In genomic region chr4:113761682-113762060, GRCh38 we compare ENCODE assay signal across 8 cellular contexts. TPM values are rescaled to one million over a fixed set of nuclear protein-coding genes. Genes with fewer than 3 reads are reported as not detected.
A peak's percentile ranks its signal among the peaks of the same experiment; 100 is the strongest.
DNase-seq lines count a peak whose midpoint lies in the region; ATAC-seq, FAIRE-seq and TF ChIP-seq lines count a peak whose summit lies in the region.

CAMK2D (minus strand) TSS chr4:113761738; CDS start chr4:113761068, 670 bp downstream.

- CTCF ChIA-PET in BJ (lab: Yijun Ruan, JAX): interaction anchor here (1.0 kb wide), 2 partner anchors 191 to 367 kb away, joined by 3 read pairs; no protein-coding TSS in a partner anchor
- CTCF ChIA-PET in activated CD4-positive, alpha-beta memory T cell treated with anti-CD3 and anti-CD28 coated beads for 36 hours (lab: Charles Lee): interaction anchor here (1.0 kb wide), 1 partner anchor 214 kb away, joined by 3 read pairs; no protein-coding TSS in a partner anchor

- peaks cover 2% of the 10 kb centered on the region for H3K27me3 Mint-ChIP-seq in activated CD4-positive, alpha-beta memory T cell treated with anti-CD3 and anti-CD28 coated beads for 36 hours

- H3K4me3 ChIP-seq in BJ (ENCODE audit: low read depth, low read length) (peak within 1 kb of the TSS; percentile 89), ectodermal cell (ENCODE audit: insufficient read depth, low read depth, low read length) (peak within 1 kb of the TSS; percentile 80), lower lobe of right lung (peak within 1 kb of the TSS; percentile 81)

- peaks cover 39% of the 10 kb centered on the region for H3K4me1 Mint-ChIP-seq in activated CD4-positive, alpha-beta memory T cell treated with anti-CD3 and anti-CD28 coated beads for 36 hours (ENCODE audit: low read depth)

- peak within 1 kb of the TSS; percentile 93 for H3K27ac Mint-ChIP-seq in activated CD4-positive, alpha-beta memory T cell treated with anti-CD3 and anti-CD28 coated beads for 36 hours

- no peaks in the 10 kb centered on the region for H3K9me3 ChIP-seq in ectodermal cell (ENCODE audit: control insufficient read depth, low read length)
- H3K9me3 ChIP-seq in lower lobe of right lung: no peaks in the 10 kb centered on the region

- peak; percentile 42 for DNase-seq in BJ (ENCODE audit: low read depth)
- peak; percentile 33 for DNase-seq in GM19239 (ENCODE audit: insufficient read length, low spot score)
- DNase-seq in NCI-H526 (lab: John Stamatoyannopoulos, UW): peak; percentile 88 to 93
- DNase-seq in activated CD4-positive, alpha-beta memory T cell treated with anti-CD3 and anti-CD28 coated beads for 36 hours: peak; percentile 93
- peak; percentile 86 for DNase-seq in lower lobe of right lung
- peak; percentile 61 to 73 (median 67) for DNase-seq in stimulated activated CD4-positive, alpha-beta T cell treated with anti-CD3 and anti-CD28 coated beads, TNF-alpha, amount 100 ng/mL, for 1 hour (ENCODE audit: low read depth in 3 of 3, low spot score in 1 of 3)

- no peaks in the 10 kb centered on the region for H3K9me3 Mint-ChIP-seq in activated CD4-positive, alpha-beta memory T cell treated with anti-CD3 and anti-CD28 coated beads for 36 hours

- peaks cover 27% of the 10 kb centered on the region for H3K36me3 Mint-ChIP-seq in activated CD4-positive, alpha-beta memory T cell treated with anti-CD3 and anti-CD28 coated beads for 36 hours

- no peak for FAIRE-seq in GM19239 (lab: Jason Lieb, UNC)

- peak; percentile 77 for TF ChIP-seq CTCF in BJ (IDR thresholded peaks at IDR 0.05; ENCODE audit: insufficient read depth, low read depth, low read length)
- peak; percentile 38 for TF ChIP-seq CTCF in lower lobe of right lung (IDR thresholded peaks at IDR 0.05)

- POLR2A ChIA-PET in BJ (lab: Charles Lee): interaction anchor here (0.6 to 0.7 kb wide), 4 partner anchors 20 to 597 kb away, joined by 3 to 5 read pairs (median 4); no protein-coding TSS in a partner anchor
- POLR2A ChIA-PET in activated CD4-positive, alpha-beta memory T cell treated with anti-CD3 and anti-CD28 coated beads for 36 hours (lab: Charles Lee): interaction anchor here (1.0 to 2.1 kb wide), 5 partner anchors 29 to 285 kb away, joined by 3 to 12 read pairs (median 5); no protein-coding TSS in a partner anchor

- WGBS in ectodermal cell, 2 experiments: 0% methylated on average over 30 of the region's 30 CpGs

- H3K4me3 Mint-ChIP-seq in activated CD4-positive, alpha-beta memory T cell treated with anti-CD3 and anti-CD28 coated beads for 36 hours: peak within 1 kb of the TSS; percentile 89

- ATAC-seq in HG03442 (IDR thresholded peaks at IDR 0.05; ENCODE audit: unreplicated experiment): peak; percentile 49
- peak; percentile 84 to 86 for ATAC-seq in lower lobe of right lung

- H3K27ac ChIP-seq in ectodermal cell (ENCODE audit: insufficient read depth, low read depth, low read length, poor library complexity, severe bottlenecking) (peak within 1 kb of the TSS; percentile 93), lower lobe of right lung (peak within 1 kb of the TSS; percentile 96)

- no peaks in the 10 kb centered on the region for H3K4me1 ChIP-seq in ectodermal cell (ENCODE audit: control insufficient read depth, insufficient read depth, low read length)
- H3K4me1 ChIP-seq in lower lobe of right lung: peaks cover 30% of the 10 kb centered on the region

- H3K27me3 ChIP-seq in BJ (ENCODE audit: control insufficient read depth, insufficient read depth, low read length): no peaks in the 10 kb centered on the region
- H3K27me3 ChIP-seq in ectodermal cell (ENCODE audit: control insufficient read depth, insufficient read depth, low read length, poor library complexity, severe bottlenecking): peaks cover 5% of the 10 kb centered on the region
- no peaks in the 10 kb centered on the region for H3K27me3 ChIP-seq in lower lobe of right lung (ENCODE audit: low read depth)

- intact Hi-C loops in activated CD4-positive, alpha-beta memory T cell treated with anti-CD3 and anti-CD28 coated beads for 36 hours (cut with micrococcal nuclease): loop anchor here (1.0 to 10.0 kb wide), 20 partner anchors 31 to 1477 kb away; partner anchors contain the start of genes LARP7, NEUROG2, TIFA and ZGRF1
- intact Hi-C loops in lower lobe of right lung (cut with DNase I): loop anchor here (5.0 kb wide), 1 partner anchor 214 kb away; no protein-coding TSS in a partner anchor

- no peaks in the 10 kb centered on the region for H3K36me3 ChIP-seq in BJ (ENCODE audit: control insufficient read depth, insufficient read depth, low read length)
- no peaks in the 10 kb centered on the region for H3K36me3 ChIP-seq in ectodermal cell (ENCODE audit: control insufficient read depth, insufficient read depth, low read length)
- H3K36me3 ChIP-seq in lower lobe of right lung: no peaks in the 10 kb centered on the region

RNA-seq across cellular contexts. Expression of gene CAMK2D, which starts in this region (rescaled TPM):
- polyA plus RNA-seq in BJ (2011; rRNA removed): 41.8 and 69.6 TPM in 2 replicates
- polyA minus RNA-seq in BJ (2011; rRNA and poly(A)+ RNA removed): 48.1 and 49.1 TPM in 2 replicates
- total RNA-seq in activated CD4-positive, alpha-beta memory T cell treated with anti-CD3 and anti-CD28 coated beads for 36 hours: 10 to 100 TPM; 82.5 to 82.9 TPM
- polyA plus RNA-seq in ectodermal cell (2013, experiment 1 of 4): 26.8 TPM
- polyA plus RNA-seq in ectodermal cell (2013, experiment 2 of 4): 22.6 TPM
- polyA plus RNA-seq in ectodermal cell (2013, experiment 3 of 4): 19.3 TPM
- 23.3 TPM for polyA plus RNA-seq in ectodermal cell (2013, experiment 4 of 4)
- 40.7 TPM for total RNA-seq in lower lobe of right lung

Comparison
In these comparisons a context has a peak if more than half of its experiments do, and no peak if none do; other contexts are left out.
1. Peak in every context shown above with its lines: DNase-seq, ATAC-seq, H3K4me3 ChIP-seq and H3K27ac ChIP-seq.
2. DNase-seq: peak in every context shown above with its lines; median percentile 93 in activated CD4-positive, alpha-beta memory T cell treated with anti-CD3 and anti-CD28 coated beads for 36 hours; 90 in NCI-H526; 86 in lower lobe of right lung; 67 in stimulated activated CD4-positive, alpha-beta T cell treated with anti-CD3 and anti-CD28 coated beads, TNF-alpha, amount 100 ng/mL, for 1 hour; 42 in BJ; 33 in GM19239.